In genomic region chr7:8022628-8023027, GRCh38 we compare ENCODE assay signal across 26 cellular contexts. TPM values are rescaled to one million over a fixed set of nuclear protein-coding genes. Genes with fewer than 3 reads are reported as not detected.
DNase-seq lines count a peak whose midpoint lies in the region; ATAC-seq, FAIRE-seq and TF ChIP-seq lines count a peak whose summit lies in the region.
"Had no signal": no experiment of that assay in that cellular context is flagged by ENCODE, and none has a peak within 500 bp of the region (broad histone marks: within the 10 kb centered on the region; RNA-seq: fewer than 3 reads in every experiment).

No MANE protein-coding gene starts in this region.

- no peaks in the 10 kb centered on the region for H3K4me1 Mint-ChIP-seq in neural crest cell
- H3K4me1 Mint-ChIP-seq in effector memory CD8-positive, alpha-beta T cell (ENCODE audit: low read depth in 2 of 2), result peaks cover 6 to 23% of the 10 kb centered on the region in 2 donors
- H3K4me1 Mint-ChIP-seq in MCF 10A (ENCODE audit: insufficient read depth, unreplicated experiment), result no peaks in the 10 kb centered on the region

- CTCF ChIA-PET in MCF 10A (lab: Yijun Ruan, JAX), result interaction anchor here (0.6 to 1.0 kb wide), 3 partner anchors 13 to 344 kb away, joined by 3 to 5 read pairs (median 4); no protein-coding TSS in a partner anchor

- H3K36me3 Mint-ChIP-seq in neural crest cell (ENCODE audit: low read depth) (peaks cover 41% of the 10 kb centered on the region), MCF 10A (ENCODE audit: insufficient read depth, unreplicated experiment) (peaks cover 15% of the 10 kb centered on the region)
- H3K36me3 Mint-ChIP-seq in effector memory CD8-positive, alpha-beta T cell (ENCODE audit: insufficient read depth), result peaks cover 25% of the 10 kb centered on the region

- POLR2A ChIA-PET in MCF 10A (lab: Yijun Ruan, JAX), result interaction anchor here (1.2 kb wide), 1 partner anchor 12 kb away, joined by 3 read pairs; no protein-coding TSS in a partner anchor

- peak; percentile 53 for ATAC-seq in left lobe of liver
- no peak for ATAC-seq in effector memory CD8-positive, alpha-beta T cell (replicated peaks)
- ATAC-seq in GM18870 (IDR thresholded peaks at IDR 0.05; ENCODE audit: unreplicated experiment), result no peak

- H3K9me3 Mint-ChIP-seq in neural crest cell (peaks cover 22% of the 10 kb centered on the region), MCF 10A (ENCODE audit: unreplicated experiment) (peaks cover 7% of the 10 kb centered on the region)
- peaks cover 2 to 10% of the 10 kb centered on the region in 2 donors for H3K9me3 Mint-ChIP-seq in effector memory CD8-positive, alpha-beta T cell

- intact Hi-C loops in MCF 10A (cut with micrococcal nuclease), result no loop called here

- FAIRE-seq in G401.6 (lab: Jason Lieb, UNC) (peak; percentile 78), GM12891 (lab: Jason Lieb, UNC) (peak; percentile 13)
- FAIRE-seq: GM12892, GM18507 had no signal

- H3K27me3 Mint-ChIP-seq in neural crest cell (ENCODE audit: low read depth) (no peaks in the 10 kb centered on the region), MCF 10A (ENCODE audit: insufficient read depth, unreplicated experiment) (no peaks in the 10 kb centered on the region)
- H3K27me3 Mint-ChIP-seq in effector memory CD8-positive, alpha-beta T cell, result no peaks in the 10 kb centered on the region
- H3K27me3 Mint-ChIP-seq: CD4-positive, alpha-beta memory T cell; CD4-positive, CD25-positive, alpha-beta regulatory T cell; CD8-positive, alpha-beta memory T cell had no signal

- H3K4me3 Mint-ChIP-seq in neural crest cell (no peak overlapping the region), MCF 10A (ENCODE audit: unreplicated experiment) (no peak overlapping the region)
- no peak overlapping the region for H3K4me3 Mint-ChIP-seq in effector memory CD8-positive, alpha-beta T cell
- H3K4me3 Mint-ChIP-seq: CD14-positive monocyte; CD4-positive, alpha-beta memory T cell; CD4-positive, CD25-positive, alpha-beta regulatory T cell; CD8-positive, alpha-beta memory T cell had no signal

- TF ChIP-seq CTCF in neural crest cell (conservative IDR thresholded peaks at IDR 0.05) (no peak), MCF 10A (IDR thresholded peaks at IDR 0.05; ENCODE audit: unreplicated experiment) (no peak)

- TF ChIP-seq POLR2A in GM12891 (IDR thresholded peaks at IDR 0.05; ENCODE audit: low read depth, low read length), result no peak

- BruUV-seq in MCF 10A (replicated peaks; lab: Mats Ljungman, UMichigan), result no TSS peak

- H3K27ac Mint-ChIP-seq in neural crest cell (ENCODE audit: unreplicated experiment) (peak overlapping the region; percentile 68), MCF 10A (ENCODE audit: low read depth, unreplicated experiment) (no peak overlapping the region)
- no peak overlapping the region for H3K27ac Mint-ChIP-seq in effector memory CD8-positive, alpha-beta T cell
- H3K27ac Mint-ChIP-seq: CD14-positive monocyte; CD4-positive, alpha-beta memory T cell; CD4-positive, CD25-positive, alpha-beta regulatory T cell; CD8-positive, alpha-beta memory T cell had no signal

- no peak for DNase-seq in GM12891 (ENCODE audit: insufficient read length, low spot score)
- no peak for DNase-seq in left lobe of liver (ENCODE audit: low spot score)
- DNase-seq in neural crest cell (ENCODE audit: low read depth, low spot score), result no peak
- DNase-seq in NCI-H226, result no peak
- no peak for DNase-seq in effector memory CD8-positive, alpha-beta T cell
- no peak for DNase-seq in MCF 10A (ENCODE audit: unreplicated experiment)
- DNase-seq: 8988T; ACHN; BE2C; C1 segment of cervical spinal cord; CD4-positive, alpha-beta memory T cell; CD4-positive, CD25-positive, alpha-beta regulatory T cell; CD8-positive, alpha-beta memory T cell; COR-L47; DMS 273 treated with DMSO at 0.1 percent for 48 hours; DMS153; DMS53; DMS79; DND-41; EL; GF-D8 had no signal

TF ChIP-seq in GM12891, 5 proteins besides CTCF, POLR2A, EP300 and RAD21:
- TF ChIP-seq TAF1 (IDR thresholded peaks at IDR 0.05; ENCODE audit: low read depth, low read length), result no peak
- no peak for TF ChIP-seq SPI1 (IDR thresholded peaks at IDR 0.05; ENCODE audit: low read depth, low read length)
- TF ChIP-seq POU2F2 (IDR thresholded peaks at IDR 0.05; ENCODE audit: low read depth, low read length), result no peak
- TF ChIP-seq PAX5 (IDR thresholded peaks at IDR 0.05; ENCODE audit: insufficient read depth, low read length, severe bottlenecking), result no peak
- TF ChIP-seq POLR2AphosphoS5 (IDR thresholded peaks at IDR 0.05; ENCODE audit: low read depth, low read length), result no peak

RNA-seq across cellular contexts. Expression of gene GLCCI1, which starts 54.0 kb away (rescaled TPM):
- 24.1 TPM for polyA plus RNA-seq in GM12891 (2012; ENCODE audit: low read depth, missing spikeins)
- total RNA-seq in left lobe of liver (4.4 TPM), neural crest cell (26.2 and 29.2 TPM in 2 replicates), MCF 10A (2022) (5.3 and 7.4 TPM in 2 replicates)
